15 cellular contexts compared by ENCODE assay signal in the genomic region with DNA sequence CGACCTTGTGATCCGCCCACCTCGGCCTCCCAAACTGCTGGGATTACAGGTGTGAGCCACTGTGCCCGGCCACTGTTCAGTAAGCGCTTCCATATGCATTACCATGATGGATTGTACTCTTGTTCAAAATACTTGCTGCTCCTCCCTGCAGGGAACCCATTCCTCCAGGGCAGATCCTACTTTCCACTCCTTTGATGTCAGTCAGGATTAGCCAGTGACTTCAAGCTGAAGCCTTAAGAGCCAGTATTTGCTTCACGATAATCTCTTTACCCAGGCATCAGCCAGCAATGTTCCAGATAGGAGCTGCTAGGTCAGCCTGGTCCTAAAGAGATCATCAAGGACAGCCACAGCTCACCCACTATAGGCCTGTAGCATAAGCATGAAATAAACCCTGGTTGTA.
"Had no signal": no experiment of that assay in that cellular context is flagged by ENCODE, and none has a peak within 500 bp of the region (broad histone marks: within the 10 kb centered on the region; RNA-seq: fewer than 3 reads in every experiment).

No MANE protein-coding gene starts in this region.

- H3K9me3 ChIP-seq: stomach, thoracic aorta, transverse colon had no signal

- FAIRE-seq: colon, endothelial cell of umbilical vein, small intestine had no signal

- H3K27ac ChIP-seq: foreskin keratinocyte, hepatocyte, stomach, thoracic aorta, transverse colon had no signal

- H3K4me1 ChIP-seq: foreskin keratinocyte, stomach, transverse colon had no signal

- H3K4me3 ChIP-seq: hepatocyte, stomach, thoracic aorta, transverse colon had no signal

- ATAC-seq: foreskin keratinocyte; naive thymus-derived CD4-positive, alpha-beta T cell; right cardiac atrium had no signal

- H3K36me3 ChIP-seq: stomach, thoracic aorta, transverse colon had no signal

- DNase-seq: erythroblast; foreskin keratinocyte; naive thymus-derived CD4-positive, alpha-beta T cell; nephron progenitor cell; right cardiac atrium; small intestine; stimulated activated CD4-positive, alpha-beta T cell treated with anti-CD3 and anti-CD28 coated beads, Interleukin-12 subunit alpha, Interleukin-12 subunit beta, amount 100 ng/mL, for 4 hours; stimulated activated naive CD4-positive, alpha-beta T cell; stomach; substantia nigra; transverse colon had no signal

- H2AFZ ChIP-seq: hepatocyte had no signal

- H3K4me2 ChIP-seq: hepatocyte had no signal

- H3K27me3 ChIP-seq: hepatocyte, stomach, transverse colon had no signal
